Comparison of ENCODE assay signal across 8 cellular contexts in genomic region chr5:150644496-150644895, GRCh38. TPM values are rescaled to one million over a fixed set of nuclear protein-coding genes. Genes with fewer than 3 reads are reported as not detected.
DNase-seq lines count a peak whose midpoint lies in the region; ATAC-seq, FAIRE-seq and TF ChIP-seq lines count a peak whose summit lies in the region.

No MANE protein-coding gene starts in this region.

- H3K27me3 ChIP-seq in ACC112 (ENCODE audit: insufficient read depth, low read length): no peaks in the 10 kb centered on the region
- no peaks in the 10 kb centered on the region for H3K27me3 ChIP-seq in gastroesophageal sphincter

- no peak overlapping the region for H2AFZ ChIP-seq in ACC112 (ENCODE audit: low read length, unreplicated experiment)

- no peaks in the 10 kb centered on the region for H3K9me3 Mint-ChIP-seq in osteocyte (ENCODE audit: unreplicated experiment)
- no peaks in the 10 kb centered on the region for H3K9me3 Mint-ChIP-seq in progenitor cell of endocrine pancreas (ENCODE audit: low read depth)

- WGBS in gastroesophageal sphincter (ENCODE audit: low coverage in 1 of 2), 2 donors: 71% methylated on average over 1 of the region's 2 CpGs; no CpG with 5 or more reads in 1 of the 2 donors

- H3K27ac ChIP-seq in ACC112 (ENCODE audit: low read depth, low read length): peak overlapping the region; percentile 58
- peak overlapping the region in 3 of 4 donors; percentile 84 to 92 (median 86) for H3K27ac ChIP-seq in gastroesophageal sphincter

- FAIRE-seq in RCC 7860 (lab: Jason Lieb, UNC): no peak

- peaks cover 16% of the 10 kb centered on the region for H3K36me3 Mint-ChIP-seq in osteocyte (ENCODE audit: unreplicated experiment)
- no peaks in the 10 kb centered on the region for H3K36me3 Mint-ChIP-seq in progenitor cell of endocrine pancreas (ENCODE audit: insufficient read depth)

- H3K9me3 ChIP-seq in gastroesophageal sphincter: no peaks in the 10 kb centered on the region

- H3K27ac Mint-ChIP-seq in osteocyte (ENCODE audit: unreplicated experiment): peak overlapping the region; percentile 61
- no peak overlapping the region for H3K27ac Mint-ChIP-seq in progenitor cell of endocrine pancreas

- ATAC-seq in gastroesophageal sphincter (no peak), GM18858 (IDR thresholded peaks at IDR 0.05; ENCODE audit: unreplicated experiment) (no peak)

- H3K27me3 Mint-ChIP-seq in osteocyte (ENCODE audit: unreplicated experiment): no peaks in the 10 kb centered on the region
- peaks cover 7% of the 10 kb centered on the region for H3K27me3 Mint-ChIP-seq in progenitor cell of endocrine pancreas

- TF ChIP-seq CTCF in gastroesophageal sphincter (IDR thresholded peaks at IDR 0.05) (no peak), osteocyte (IDR thresholded peaks at IDR 0.05) (no peak), progenitor cell of endocrine pancreas (IDR thresholded peaks at IDR 0.05; ENCODE audit: unreplicated experiment) (no peak), GM13977 (IDR thresholded peaks at IDR 0.05; ENCODE audit: extremely low read depth, insufficient read depth, missing control alignments) (no peak)

- no peak for TF ChIP-seq POLR2A in gastroesophageal sphincter (IDR thresholded peaks at IDR 0.05)

- H3K4me1 Mint-ChIP-seq in osteocyte (ENCODE audit: unreplicated experiment) (peaks cover 64% of the 10 kb centered on the region), progenitor cell of endocrine pancreas (ENCODE audit: low read depth) (peaks cover 21% of the 10 kb centered on the region)

- H3K36me3 ChIP-seq in ACC112 (ENCODE audit: insufficient read depth, low read length) (no peaks in the 10 kb centered on the region; the same call in 1 of the 2 replicates), gastroesophageal sphincter (peaks cover 0 to 19% of the 10 kb centered on the region in 2 donors)

- DNase-seq in RCC 7860 (ENCODE audit: low spot score) (peak; percentile 42), osteocyte (ENCODE audit: extremely low spot score, unreplicated experiment) (no peak), SIG-M5 (lab: John Stamatoyannopoulos, UW) (no peak), progenitor cell of endocrine pancreas (ENCODE audit: low spot score, unreplicated experiment) (no peak), GM13977 (ENCODE audit: low spot score) (no peak)

- H3K4me1 ChIP-seq in ACC112 (ENCODE audit: control insufficient read depth, insufficient read depth, low read length, unreplicated experiment): peaks cover 58% of the 10 kb centered on the region
- H3K4me1 ChIP-seq in gastroesophageal sphincter: peaks cover 21 to 96% (median 62%) of the 10 kb centered on the region in 3 donors

- H3K4me3 ChIP-seq in ACC112 (ENCODE audit: low read depth, low read length) (no peak overlapping the region; the same call in 1 of the 2 replicates), gastroesophageal sphincter (no peak overlapping the region)

- H3K4me3 Mint-ChIP-seq in osteocyte (ENCODE audit: unreplicated experiment) (no peak overlapping the region), progenitor cell of endocrine pancreas (ENCODE audit: low read depth) (no peak overlapping the region)

- peaks cover 14% of the 10 kb centered on the region for H3K79me2 ChIP-seq in ACC112 (ENCODE audit: control insufficient read depth, insufficient read depth, low read length, unreplicated experiment)

- TF ChIP-seq EP300 in gastroesophageal sphincter (IDR thresholded peaks at IDR 0.05): no peak

- in situ Hi-C loops in GM13977 (cut with MboI; ENCODE audit: low pct_unique_long_range_greater_than_20kb, low sequenced_read_pairs, unreplicated experiment): loop anchor here (10.0 kb wide), 1 partner anchor 80 kb away; no protein-coding TSS in a partner anchor

RNA-seq across cellular contexts. Expression of gene SYNPO, which starts 4.0 kb away (rescaled TPM):
- 10 to 100 TPM; 31.6 to 50.5 (median 37.4) TPM for total RNA-seq in gastroesophageal sphincter
- 17.8 and 18.4 TPM in 2 replicates for total RNA-seq in osteocyte
- total RNA-seq in progenitor cell of endocrine pancreas: 1.4 and 1.5 TPM in 2 replicates

RNA-seq across cellular contexts. Expression of gene MYOZ3, which starts 16.6 kb away (rescaled TPM):
- total RNA-seq in gastroesophageal sphincter: under 1 TPM in 3 of 4 donors, not detected in 1; 0.13 to 0.62 (median 0.22) TPM
- 0.27 and 1.5 TPM in 2 replicates for total RNA-seq in osteocyte
- total RNA-seq in progenitor cell of endocrine pancreas: 2.9 and 3.1 TPM in 2 replicates

RNA-seq across cellular contexts. Expression of gene RBM22, which starts 56.4 kb away (rescaled TPM):
- total RNA-seq in gastroesophageal sphincter (10 to 100 TPM; 24.3 to 37.2 (median 32.4) TPM), osteocyte (41.6 and 43.6 TPM in 2 replicates), progenitor cell of endocrine pancreas (58.1 and 59.1 TPM in 2 replicates)
